ENCODE assay signal across 22 cellular contexts in genomic region chr13:98874029-98874397, GRCh38.
DNase-seq lines count a peak whose midpoint lies in the region; ATAC-seq, FAIRE-seq and TF ChIP-seq lines count a peak whose summit lies in the region.
"Had no signal": no experiment of that assay in that cellular context is flagged by ENCODE, and none has a peak within 500 bp of the region (broad histone marks: within the 10 kb centered on the region; RNA-seq: fewer than 3 reads in every experiment).

No MANE protein-coding gene starts in this region.

- TF ChIP-seq RAD21 in H1 (IDR thresholded peaks at IDR 0.05 in 1 of 2, conservative IDR thresholded peaks at IDR 0.05 in 1 of 2; ENCODE audit: low read depth in 2 of 2, low read length in 2 of 2): no peak

- TF ChIP-seq CTCF in H1 (IDR thresholded peaks at IDR 0.05; ENCODE audit: control extremely low read depth in 1 of 3, insufficient read depth in 1 of 3, low read depth in 1 of 3, low read length in 3 of 3): no peak

- H3K4me2 ChIP-seq in H1 (ENCODE audit: insufficient read depth in 1 of 2, low read depth in 2 of 2, low read length in 2 of 2): no peak overlapping the region
- H3K4me2 ChIP-seq: A549, BLaER1 had no signal

- no peak for ATAC-seq in HG03159 (IDR thresholded peaks at IDR 0.05; ENCODE audit: unreplicated experiment)
- ATAC-seq: A549, PC-3 had no signal

- FAIRE-seq in H1 (lab: Jason Lieb, UNC): no peak
- FAIRE-seq: A549 had no signal

- peaks cover 47% of the 10 kb centered on the region for H3K36me3 Mint-ChIP-seq in activated naive CD4-positive, alpha-beta T cell treated with anti-CD3 and anti-CD28 coated beads for 36 hours (ENCODE audit: low read depth)

- no peak for TF ChIP-seq POLR2A in H1 (IDR thresholded peaks at IDR 0.05; ENCODE audit: control extremely low read depth in 1 of 2, low read depth in 2 of 2, low read length in 2 of 2)

- H3K27me3 Mint-ChIP-seq in activated naive CD4-positive, alpha-beta T cell treated with anti-CD3 and anti-CD28 coated beads for 36 hours (ENCODE audit: low read depth): no peaks in the 10 kb centered on the region
- H3K27me3 Mint-ChIP-seq: CD4-positive, alpha-beta memory T cell had no signal

- no peak overlapping the region for H2BK20ac ChIP-seq in H1 (ENCODE audit: low read length)

- no peaks in the 10 kb centered on the region for H3K79me1 ChIP-seq in H1 (ENCODE audit: low read depth, low read length)

- no peak overlapping the region for H3K18ac ChIP-seq in H1 (ENCODE audit: extremely low read depth, low read length)

- H2BK12ac ChIP-seq in H1 (ENCODE audit: low read depth, low read length): 0 out of 2 replicates have a peak overlapping the region, but pooled peaks have one; percentile 32

- H2BK120ac ChIP-seq in H1 (replicated peaks; ENCODE audit: low read depth, low read length): no peak overlapping the region

- POLR2A ChIA-PET in H1 (lab: Charles Lee; ENCODE audit: partially characterized antibody) (interaction anchor here (1.5 kb wide), 1 partner anchor 23 kb away, joined by 6 read pairs; no protein-coding TSS in a partner anchor), HEK293T (lab: Yijun Ruan, JAX) (no interaction called here)

- H4K8ac ChIP-seq in H1 (ENCODE audit: extremely low read depth, insufficient read depth, low read length): no peak overlapping the region

- DNase-seq in activated CD4-positive, alpha-beta T cell treated with anti-CD3 and anti-CD28 coated beads for 48 hours: peak; percentile 16
- no peak for DNase-seq in activated CD4-positive, alpha-beta T cell treated with anti-CD3 and anti-CD28 coated beads for 4 hours
- peak; percentile 31 for DNase-seq in activated naive CD4-positive, alpha-beta T cell treated with anti-CD3 and anti-CD28 coated beads for 36 hours
- no peak for DNase-seq in activated naive CD4-positive, alpha-beta T cell (lab: John Stamatoyannopoulos, UW)
- DNase-seq in H1 (ENCODE audit: low read depth in 1 of 2, low spot score in 2 of 2) (no peak), HEK293T (ENCODE audit: extremely low spot score) (no peak)
- DNase-seq: CD4-positive, alpha-beta memory T cell; DMS153; GDM1; HCEC 1CT; Kasumi-1; MG63; NCI-H1092; NCI-H146; NCI-H2029 treated with DMSO at 0.1 percent for 48 hours; NCI-H2171; NCI-H526; PC-3; RPMI8226 had no signal

- 87% methylated on average over 2 of the region's 2 CpGs; no CpG with 5 or more reads in 1 of the 2 experiments for WGBS in H1 (ENCODE audit: extremely low coverage in 1 of 2, insufficient coverage in 1 of 2, insufficient read length in 1 of 2, insufficient replicate concordance in 2 of 2, low coverage in 1 of 2, low lambda C conversion rate in 2 of 2, missing lambda C conversion rate in 1 of 2), 2 experiments

- H3K27ac Mint-ChIP-seq in activated naive CD4-positive, alpha-beta T cell treated with anti-CD3 and anti-CD28 coated beads for 36 hours: no peak overlapping the region

- H4K91ac ChIP-seq in H1 (replicated peaks; ENCODE audit: insufficient read length, low read length): no peak overlapping the region

- no peak overlapping the region for H3K56ac ChIP-seq in H1 (replicated peaks; ENCODE audit: insufficient read length, low read depth, low read length)

- no peak overlapping the region for H3K14ac ChIP-seq in H1 (ENCODE audit: insufficient read length)

- H3K4me1 ChIP-seq in H1 (replicated peaks in 1 of 4; ENCODE audit: control insufficient read depth in 3 of 4, insufficient read depth in 4 of 4, low read length in 3 of 4): peaks cover 2 to 14% (median 13%) of the 10 kb centered on the region in 4 experiments; a peak in 5 of 7 replicates
- H3K4me1 ChIP-seq: A549, BLaER1 had no signal

- H3K79me2 ChIP-seq in H1 (ENCODE audit: control insufficient read depth in 1 of 2, insufficient read depth in 2 of 2, low read length in 2 of 2): no peaks in the 10 kb centered on the region

- H3K23ac ChIP-seq in H1 (ENCODE audit: insufficient read length): no peak overlapping the region

- no peak overlapping the region for H3K4ac ChIP-seq in H1 (replicated peaks; ENCODE audit: insufficient read length, low read depth, low read length)

- TF ChIP-seq EP300 in H1 (IDR thresholded peaks at IDR 0.05; ENCODE audit: borderline replicate concordance in 1 of 2, low read depth in 2 of 2, low read length in 2 of 2): no peak

- H3K4me3 Mint-ChIP-seq in activated naive CD4-positive, alpha-beta T cell treated with anti-CD3 and anti-CD28 coated beads for 36 hours: no peak overlapping the region
- H3K4me3 Mint-ChIP-seq: CD4-positive, alpha-beta memory T cell had no signal

- H3K27me3 ChIP-seq in H1 (replicated peaks in 1 of 4; ENCODE audit: control insufficient read depth in 3 of 4, extremely low read depth in 1 of 4, insufficient read depth in 3 of 4, low read length in 3 of 4): no peaks in the 10 kb centered on the region
- H3K27me3 ChIP-seq: BLaER1, MG63 had no signal

- CTCF ChIA-PET in activated naive CD4-positive, alpha-beta T cell treated with anti-CD3 and anti-CD28 coated beads for 36 hours (lab: Charles Lee): interaction anchor here (0.8 to 2.3 kb wide), 5 partner anchors 10 to 169 kb away, joined by 3 to 6 read pairs (median 3); no protein-coding TSS in a partner anchor
- CTCF ChIA-PET in H1 (lab: Charles Lee; ENCODE audit: partially characterized antibody): interaction anchor here (0.8 to 10.1 kb wide), 6 partner anchors 7 to 128 kb away, joined by 3 to 71 read pairs (median 4); no protein-coding TSS in a partner anchor
- CTCF ChIA-PET in HEK293T (lab: Yijun Ruan, JAX): no interaction called here

- no peak overlapping the region for H4K5ac ChIP-seq in H1 (ENCODE audit: insufficient read length, low read depth, low read length)

- no peak overlapping the region for H3K4me3 ChIP-seq in H1 (ENCODE audit: extremely low read depth in 1 of 4, insufficient read depth in 2 of 4, low read depth in 3 of 4, low read length in 4 of 4)
- H3K4me3 ChIP-seq: A549, BLaER1, MG63 had no signal

- no peak overlapping the region for H2BK5ac ChIP-seq in H1 (ENCODE audit: low read depth, low read length)

- H3K36me3 ChIP-seq in H1 (ENCODE audit: control insufficient read depth in 2 of 4, insufficient read depth in 4 of 4, low read length in 3 of 4): peaks cover 0 to 8% (median 3%) of the 10 kb centered on the region in 4 experiments; a peak in 3 of 8 replicates
- H3K36me3 ChIP-seq: MG63 had no signal

- H3K4me1 Mint-ChIP-seq in activated naive CD4-positive, alpha-beta T cell treated with anti-CD3 and anti-CD28 coated beads for 36 hours (ENCODE audit: low read depth): peaks cover 24% of the 10 kb centered on the region

- H3K9me3 Mint-ChIP-seq in activated naive CD4-positive, alpha-beta T cell treated with anti-CD3 and anti-CD28 coated beads for 36 hours: peaks cover 7% of the 10 kb centered on the region

- H3K9ac ChIP-seq in H1 (replicated peaks in 1 of 4; ENCODE audit: extremely low read depth in 1 of 4, low read depth in 3 of 4, low read length in 3 of 4): no peak overlapping the region
- H3K9ac ChIP-seq: BLaER1 had no signal

- H3K27ac ChIP-seq in H1 (ENCODE audit: low read depth, low read length): no peak overlapping the region
- H3K27ac ChIP-seq: A549, BLaER1 had no signal

- intact Hi-C loops in activated naive CD4-positive, alpha-beta T cell treated with anti-CD3 and anti-CD28 coated beads for 36 hours (cut with micrococcal nuclease): loop anchor here (2.0 kb wide), 2 partner anchors 37 to 203 kb away; no protein-coding TSS in a partner anchor

- no peaks in the 10 kb centered on the region for H3K23me2 ChIP-seq in H1 (ENCODE audit: low read depth, low read length)

- no peak overlapping the region for H2BK15ac ChIP-seq in H1 (ENCODE audit: low read length)

- H2AK5ac ChIP-seq in H1 (ENCODE audit: low read depth, low read length): no peak overlapping the region

- peaks cover 11 to 14% of the 10 kb centered on the region in 2 experiments for H3K9me3 ChIP-seq in H1 (ENCODE audit: insufficient read depth in 2 of 2, low read depth in 1 of 2, low read length in 1 of 2)
- H3K9me3 ChIP-seq: MG63 had no signal

- no peak overlapping the region for H2AFZ ChIP-seq in H1 (ENCODE audit: low read length)

- no peaks in the 10 kb centered on the region for H4K20me1 ChIP-seq in H1 (replicated peaks in 1 of 2; ENCODE audit: control insufficient read depth in 1 of 2, insufficient read depth in 2 of 2, low read length in 2 of 2)
- H4K20me1 ChIP-seq: BLaER1 had no signal

TF ChIP-seq in H1, 55 proteins besides CTCF, POLR2A, EP300 and RAD21 (continues in another document):
- TF ChIP-seq RNF2 (IDR thresholded peaks at IDR 0.05; ENCODE audit: borderline replicate concordance, low read depth, low read length, missing control alignments, poor library complexity, severe bottlenecking): no peak

TF ChIP-seq in HEK293T, 16 proteins besides CTCF, POLR2A, EP300 and RAD21:
- TF ChIP-seq CTBP1 (IDR thresholded peaks at IDR 0.05; ENCODE audit: borderline replicate concordance) (no peak), ZNF384 (IDR thresholded peaks at IDR 0.05) (no peak), FOXK2 (IDR thresholded peaks at IDR 0.05) (no peak), LEF1 (IDR thresholded peaks at IDR 0.05; ENCODE audit: borderline replicate concordance) (no peak), FOXA1 (IDR thresholded peaks at IDR 0.05) (no peak), FOXM1 (IDR thresholded peaks at IDR 0.05; ENCODE audit: borderline replicate concordance) (no peak)

Comparison
In these comparisons a context has a peak if more than half of its experiments do, and no peak if none do; other contexts are left out.
1. DNase-seq: peak in activated CD4-positive, alpha-beta T cell treated with anti-CD3 and anti-CD28 coated beads for 48 hours (single experiment) and activated naive CD4-positive, alpha-beta T cell treated with anti-CD3 and anti-CD28 coated beads for 36 hours (single experiment); none in activated CD4-positive, alpha-beta T cell treated with anti-CD3 and anti-CD28 coated beads for 4 hours (0 of 2), activated naive CD4-positive, alpha-beta T cell (0 of 4), H1 (0 of 2) and HEK293T (single experiment).